ENCODE assay signal across 2 cellular contexts in the genomic region with DNA sequence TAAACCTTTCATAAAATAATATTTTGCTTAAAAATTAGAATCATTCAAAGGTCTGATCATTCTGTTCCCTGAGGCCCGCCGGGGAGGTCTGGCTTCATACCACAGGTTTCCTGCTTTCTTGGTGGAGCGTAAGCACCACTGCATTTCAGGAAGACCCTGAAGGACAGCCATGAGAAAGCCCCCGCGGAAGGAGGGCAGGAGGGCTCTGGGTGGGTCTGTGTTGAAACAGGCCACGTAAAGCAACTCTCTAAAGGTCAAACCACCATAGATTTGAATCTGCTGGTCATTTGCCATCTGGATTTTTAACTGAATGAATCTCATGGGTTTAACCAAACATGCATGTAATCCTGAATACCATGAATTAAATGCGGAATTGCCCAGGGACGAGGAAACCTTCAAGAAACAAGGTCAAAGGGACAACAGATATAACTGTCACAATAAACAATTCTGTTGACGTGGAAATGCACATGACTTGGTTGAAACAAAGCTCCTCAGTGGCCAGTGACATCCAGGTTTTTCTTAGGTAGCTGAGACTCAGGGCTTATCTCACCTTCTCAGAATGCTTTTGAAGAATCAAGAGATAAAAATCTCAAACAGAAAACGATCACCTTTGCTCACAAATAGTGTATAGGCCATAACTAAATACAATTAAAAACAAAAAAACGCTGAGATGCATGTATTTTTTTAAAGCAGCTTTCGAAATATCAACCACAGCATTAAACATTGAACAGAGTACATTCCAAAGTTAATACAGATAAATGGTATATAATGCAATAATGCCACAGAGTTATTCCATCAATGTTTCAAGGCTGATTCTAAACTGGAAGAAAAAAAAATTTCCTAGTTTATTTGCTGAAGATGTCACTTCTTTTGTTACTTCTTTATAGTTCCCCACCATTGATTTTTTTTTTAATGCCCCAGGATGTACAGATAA.
TF ChIP-seq lines count a peak whose summit lies in the region.

No MANE protein-coding gene starts in this region.

TF ChIP-seq in SK-N-SH treated with all-trans-retinoic acid at 6 μM for 48 hours, 23 proteins besides CTCF, POLR2A, EP300 and RAD21 (continued from another document):
- TF ChIP-seq, protein P1, sequence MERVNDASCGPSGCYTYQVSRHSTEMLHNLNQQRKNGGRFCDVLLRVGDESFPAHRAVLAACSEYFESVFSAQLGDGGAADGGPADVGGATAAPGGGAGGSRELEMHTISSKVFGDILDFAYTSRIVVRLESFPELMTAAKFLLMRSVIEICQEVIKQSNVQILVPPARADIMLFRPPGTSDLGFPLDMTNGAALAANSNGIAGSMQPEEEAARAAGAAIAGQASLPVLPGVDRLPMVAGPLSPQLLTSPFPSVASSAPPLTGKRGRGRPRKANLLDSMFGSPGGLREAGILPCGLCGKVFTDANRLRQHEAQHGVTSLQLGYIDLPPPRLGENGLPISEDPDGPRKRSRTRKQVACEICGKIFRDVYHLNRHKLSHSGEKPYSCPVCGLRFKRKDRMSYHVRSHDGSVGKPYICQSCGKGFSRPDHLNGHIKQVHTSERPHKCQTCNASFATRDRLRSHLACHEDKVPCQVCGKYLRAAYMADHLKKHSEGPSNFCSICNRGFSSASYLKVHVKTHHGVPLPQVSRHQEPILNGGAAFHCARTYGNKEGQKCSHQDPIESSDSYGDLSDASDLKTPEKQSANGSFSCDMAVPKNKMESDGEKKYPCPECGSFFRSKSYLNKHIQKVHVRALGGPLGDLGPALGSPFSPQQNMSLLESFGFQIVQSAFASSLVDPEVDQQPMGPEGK (CRISPR knock-in tag; IDR thresholded peaks at IDR 0.05; ENCODE audit: borderline replicate concordance): no peak

TF ChIP-seq in SK-N-SH, 30 proteins besides CTCF, POLR2A, EP300 and RAD21 (continued from another document):
- TF ChIP-seq JUND (IDR thresholded peaks at IDR 0.05) (no peak), RXRA (IDR thresholded peaks at IDR 0.05; ENCODE audit: borderline replicate concordance, low read depth) (no peak), TEAD4 (IDR thresholded peaks at IDR 0.05; ENCODE audit: borderline replicate concordance, insufficient read depth) (no peak), POLR2AphosphoS5 (IDR thresholded peaks at IDR 0.05; ENCODE audit: low read depth, low read length) (no peak)
